ENCODE assay signal across 8 cellular contexts in the genomic region with DNA sequence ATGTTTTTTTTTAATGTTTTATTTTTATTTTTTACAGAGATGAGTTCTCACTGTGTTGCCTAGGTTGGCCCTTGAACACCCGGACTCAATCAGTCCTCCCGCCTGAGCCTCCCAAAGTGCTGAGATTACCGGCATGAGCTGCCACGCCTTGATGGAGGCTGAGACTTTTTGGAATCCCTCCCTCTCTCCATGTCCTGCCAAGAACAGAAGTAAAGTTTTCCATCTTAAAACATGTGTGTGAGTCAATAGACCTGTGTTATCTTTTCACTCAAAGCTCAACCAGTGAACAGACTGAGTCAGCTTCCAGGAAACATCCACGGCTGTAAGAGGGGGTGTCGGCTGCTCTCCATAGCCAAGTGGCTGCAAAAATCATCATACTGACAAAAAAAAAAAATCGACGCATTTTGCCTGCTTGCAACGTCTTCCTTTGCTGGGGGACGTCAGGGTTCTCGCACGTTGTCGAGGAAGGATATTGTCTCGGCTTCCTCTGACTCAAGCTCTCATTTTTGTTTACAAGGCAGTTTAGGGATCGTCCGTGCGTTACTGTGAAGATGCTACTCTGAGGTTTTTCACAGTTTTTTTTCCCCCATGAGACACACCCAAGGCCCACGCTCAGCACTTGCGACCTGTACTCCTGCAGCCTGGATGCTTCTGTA. TPM values are rescaled to one million over a fixed set of nuclear protein-coding genes. Genes with fewer than 3 reads are reported as not detected.
A peak's percentile ranks its signal among the peaks of the same experiment; 100 is the strongest.
DNase-seq lines count a peak whose midpoint lies in the region; ATAC-seq and TF ChIP-seq lines count a peak whose summit lies in the region.

No MANE protein-coding gene starts in this region.

- intact Hi-C loops in Right ventricle myocardium inferior (cut with DNase I) = no loop called here
- intact Hi-C loops in cardiac septum (cut with DNase I) = loop anchor here (2.0 kb wide), 1 partner anchor 42 kb away; no protein-coding TSS in a partner anchor
- intact Hi-C loops in adrenal gland (cut with DNase I) = no loop called here

- TF ChIP-seq POLR2A in adrenal gland (IDR thresholded peaks at IDR 0.05) (no peak), suprapubic skin (IDR thresholded peaks at IDR 0.05) (no peak)

- H3K27ac ChIP-seq in adrenal gland (peak overlapping the region in 2 of 5 donors; percentile 25 to 59), mesodermal cell (ENCODE audit: low read depth, low read length, severe bottlenecking) (peak overlapping the region; percentile 19), suprapubic skin (no peak overlapping the region)

- H3K27me3 ChIP-seq in adrenal gland (peaks cover 4% of the 10 kb centered on the region), suprapubic skin (peaks cover 38% of the 10 kb centered on the region)

- 56 to 66% (median 64%) methylated on average over 19 of the region's 19 CpGs for WGBS in adrenal gland, 4 donors
- 73 to 76% methylated on average over 16 to 19 of the region's 19 CpGs for WGBS in mesodermal cell (ENCODE audit: insufficient coverage in 2 of 2), 2 experiments
- 68% methylated on average over 19 of the region's 19 CpGs for WGBS in suprapubic skin

- no peak for TF ChIP-seq CTCF in adrenal gland (IDR thresholded peaks at IDR 0.05)
- TF ChIP-seq CTCF in suprapubic skin (IDR thresholded peaks at IDR 0.05) = no peak

- H3K36me3 ChIP-seq in adrenal gland (replicated peaks in 1 of 2) (no peaks in the 10 kb centered on the region), mesodermal cell (ENCODE audit: control insufficient read depth, insufficient read depth, low read length) (no peaks in the 10 kb centered on the region), suprapubic skin (no peaks in the 10 kb centered on the region)

- H3K4me1 ChIP-seq in adrenal gland (replicated peaks in 1 of 2) (no peaks in the 10 kb centered on the region), mesodermal cell (ENCODE audit: control insufficient read depth, insufficient read depth, low read length, poor library complexity, severe bottlenecking) (peaks cover 11% of the 10 kb centered on the region), suprapubic skin (no peaks in the 10 kb centered on the region)

- TF ChIP-seq EP300 in suprapubic skin (IDR thresholded peaks at IDR 0.05) = no peak

- peak; percentile 28 for ATAC-seq in Right ventricle myocardium inferior
- ATAC-seq in HG03439 (IDR thresholded peaks at IDR 0.05; ENCODE audit: unreplicated experiment) = no peak
- no peak for ATAC-seq in GM21717 (IDR thresholded peaks at IDR 0.05; ENCODE audit: unreplicated experiment)

- no peak for DNase-seq in Right ventricle myocardium inferior (ENCODE audit: missing footprints)
- DNase-seq in cardiac septum (ENCODE audit: low spot score) = no peak
- peak; percentile 16 to 64 (median 55) for DNase-seq in adrenal gland
- peak; percentile 34 to 50 for DNase-seq in suprapubic skin (ENCODE audit: low spot score in 2 of 2)
- DNase-seq in NCI-H1694 treated with DMSO at 0.1 percent for 48 hours (lab: John Stamatoyannopoulos, UW) = no peak

- no peak overlapping the region for H3K4me3 ChIP-seq in adrenal gland
- H3K4me3 ChIP-seq in mesodermal cell (ENCODE audit: extremely low read depth, insufficient read depth, low read length, poor library complexity, severe bottlenecking) = no peak overlapping the region
- H3K4me3 ChIP-seq in suprapubic skin = no peak overlapping the region

- H3K9me3 ChIP-seq in adrenal gland (replicated peaks in 1 of 3) (no peaks in the 10 kb centered on the region), mesodermal cell (ENCODE audit: control insufficient read depth, low read length) (no peaks in the 10 kb centered on the region), suprapubic skin (no peaks in the 10 kb centered on the region)

RNA-seq across cellular contexts. Expression of gene ASMTL, which starts 10.0 kb away (rescaled TPM):
- 33.1 TPM for total RNA-seq in Right ventricle myocardium inferior
- 26.8 TPM for total RNA-seq in cardiac septum
- total RNA-seq in adrenal gland = 10 to 100 TPM; 24.5 to 35.5 (median 31.1) TPM
- 10 to 100 TPM; 15.9 to 31.3 (median 29.1) TPM for polyA plus RNA-seq in adrenal gland
- 58.7 TPM for polyA plus RNA-seq in mesodermal cell (2013, experiment 1 of 2)
- 48.4 TPM for polyA plus RNA-seq in mesodermal cell (2013, experiment 2 of 2)
- total RNA-seq in suprapubic skin = 10 to 100 TPM; 19.4 to 27.7 (median 24.4) TPM

Comparison
In these comparisons a context has a peak if more than half of its experiments do, and no peak if none do; other contexts are left out.
1. DNase-seq: peak in adrenal gland (7 of 7) and suprapubic skin (2 of 2); none in Right ventricle myocardium inferior (single experiment), cardiac septum (single experiment) and NCI-H1694 treated with DMSO at 0.1 percent for 48 hours (single experiment).